ENCODE assay signal across 8 cellular contexts in genomic region chr3:49802719-49803463, GRCh38. TPM values are rescaled to one million over a fixed set of nuclear protein-coding genes. Genes with fewer than 3 reads are reported as not detected.
DNase-seq lines count a peak whose midpoint lies in the region; ATAC-seq, FAIRE-seq and TF ChIP-seq lines count a peak whose summit lies in the region.

TSS of gene INKA1 (plus strand) at chr3:49803261. CDS start at chr3:49803393, 132 bp downstream.

- H3K4me3 ChIP-seq in KMS-11 (IDR thresholded peaks at IDR 0.05; ENCODE audit: insufficient read depth, low read depth, low read length) (no peak within 1 kb of the TSS), neutrophil (ENCODE audit: low read depth in 1 of 2, low read length in 1 of 2) (peak within 1 kb of the TSS; percentile 93 to 100)

- H3K27ac ChIP-seq in KMS-11 (no peak within 1 kb of the TSS), neutrophil (peak within 1 kb of the TSS; percentile 78), substantia nigra (ENCODE audit: low read depth, low read length, poor library complexity, severe bottlenecking) (peak within 1 kb of the TSS; percentile 83)

- DNase-seq in Daoy (ENCODE audit: low read depth) (peak; percentile 87), SHP77 (lab: John Stamatoyannopoulos, UW) (peak; percentile 78 to 84), frontal cortex (ENCODE audit: low spot score in 2 of 2) (peak; percentile 84 to 91), substantia nigra (lab: John Stamatoyannopoulos, UW) (peak; percentile 46 to 90 (median 77))
- peak; percentile 72 to 86 (median 76) for DNase-seq in activated naive CD4-positive, alpha-beta T cell (lab: John Stamatoyannopoulos, UW)

- peak; percentile 61 for ATAC-seq in GM21717 (IDR thresholded peaks at IDR 0.05; ENCODE audit: unreplicated experiment)

- H4K20me1 ChIP-seq in KMS-11 (ENCODE audit: insufficient read depth), result no peaks in the 10 kb centered on the region

- no peaks in the 10 kb centered on the region for H3K9me3 ChIP-seq in neutrophil

- H3K4me1 ChIP-seq in KMS-11 (ENCODE audit: low read depth, poor library complexity, severe bottlenecking), result no peaks in the 10 kb centered on the region
- H3K4me1 ChIP-seq in neutrophil (ENCODE audit: control insufficient read depth in 1 of 2, insufficient read depth in 1 of 2, low read depth in 1 of 2, low read length in 1 of 2), result peaks cover 48 to 55% of the 10 kb centered on the region in 2 experiments

- H3K36me3 ChIP-seq in KMS-11 (ENCODE audit: insufficient read depth), result no peaks in the 10 kb centered on the region
- peaks cover 17% of the 10 kb centered on the region for H3K36me3 ChIP-seq in neutrophil

- H3K27me3 ChIP-seq in KMS-11 (ENCODE audit: insufficient read depth, low read depth) (no peaks in the 10 kb centered on the region; the same call in 1 of the 2 replicates), neutrophil (peaks cover 25% of the 10 kb centered on the region)

- H2AFZ ChIP-seq in KMS-11 (ENCODE audit: low read depth), result peak within 1 kb of the TSS; percentile 88

- FAIRE-seq in frontal cortex (lab: Jason Lieb, UNC), result no peak

- H3K9ac ChIP-seq in KMS-11, result peak within 1 kb of the TSS; percentile 39; the same call in 1 of the 2 replicates

- TF ChIP-seq CTCF in KMS-11 (conservative IDR thresholded peaks at IDR 0.05; ENCODE audit: low read depth, low read length) (peak; percentile 69; the same call in 1 of the 2 replicates), neutrophil (IDR thresholded peaks at IDR 0.05) (peak; percentile 86)

- H3K4me2 ChIP-seq in KMS-11, result peak within 1 kb of the TSS; percentile 76

- H3K79me2 ChIP-seq in KMS-11 (ENCODE audit: insufficient read depth, low read depth), result no peaks in the 10 kb centered on the region

RNA-seq across cellular contexts. Expression of gene INKA1, which starts in this region (rescaled TPM):
- not detected in 2 replicates for total RNA-seq in Daoy (2014; rRNA removed; shearing (Covaris generic))
- total RNA-seq in frontal cortex, result 14.3 TPM

Comparison
In these comparisons a context has a peak if more than half of its experiments do, and no peak if none do; other contexts are left out.
1. RNA of gene INKA1 (total RNA-seq): 14.3 TPM in frontal cortex (single experiment); not detected in Daoy; every median in the first group is over 10 times any median in the second.
2. Peak in DNase-seq in Daoy; RNA of the gene not detected or under 1 TPM.
3. Peak in every context shown above with its lines, with median percentiles within 50 percentile points of each other: DNase-seq.